ENCODE assay signal across 1 cellular context in the genomic region with DNA sequence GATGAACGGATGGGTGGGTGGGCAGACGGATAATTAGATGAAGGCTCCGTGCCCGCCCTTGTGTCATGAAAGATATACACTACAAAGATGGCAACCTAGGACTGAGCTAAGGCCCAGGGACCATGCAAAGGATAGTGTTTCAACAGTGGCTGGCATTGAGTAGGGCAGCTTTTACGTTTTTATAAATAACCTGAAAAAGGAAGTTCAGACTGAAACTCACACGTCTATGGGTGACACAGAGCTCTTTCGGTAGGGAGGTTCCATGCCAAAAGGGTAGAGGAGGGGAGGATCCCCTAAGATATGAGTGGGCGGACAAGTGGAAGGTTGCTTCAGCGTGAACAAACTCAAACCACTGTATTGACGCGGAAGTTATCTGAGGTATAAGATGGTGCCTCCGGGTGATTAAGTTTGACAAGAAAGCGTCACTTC.
TF ChIP-seq lines count a peak whose summit lies in the region.

No MANE protein-coding gene starts in this region.

TF ChIP-seq in GM12878, 131 proteins besides CTCF, POLR2A, EP300 and RAD21 (continued from another document):
- TF ChIP-seq, protein P1, sequence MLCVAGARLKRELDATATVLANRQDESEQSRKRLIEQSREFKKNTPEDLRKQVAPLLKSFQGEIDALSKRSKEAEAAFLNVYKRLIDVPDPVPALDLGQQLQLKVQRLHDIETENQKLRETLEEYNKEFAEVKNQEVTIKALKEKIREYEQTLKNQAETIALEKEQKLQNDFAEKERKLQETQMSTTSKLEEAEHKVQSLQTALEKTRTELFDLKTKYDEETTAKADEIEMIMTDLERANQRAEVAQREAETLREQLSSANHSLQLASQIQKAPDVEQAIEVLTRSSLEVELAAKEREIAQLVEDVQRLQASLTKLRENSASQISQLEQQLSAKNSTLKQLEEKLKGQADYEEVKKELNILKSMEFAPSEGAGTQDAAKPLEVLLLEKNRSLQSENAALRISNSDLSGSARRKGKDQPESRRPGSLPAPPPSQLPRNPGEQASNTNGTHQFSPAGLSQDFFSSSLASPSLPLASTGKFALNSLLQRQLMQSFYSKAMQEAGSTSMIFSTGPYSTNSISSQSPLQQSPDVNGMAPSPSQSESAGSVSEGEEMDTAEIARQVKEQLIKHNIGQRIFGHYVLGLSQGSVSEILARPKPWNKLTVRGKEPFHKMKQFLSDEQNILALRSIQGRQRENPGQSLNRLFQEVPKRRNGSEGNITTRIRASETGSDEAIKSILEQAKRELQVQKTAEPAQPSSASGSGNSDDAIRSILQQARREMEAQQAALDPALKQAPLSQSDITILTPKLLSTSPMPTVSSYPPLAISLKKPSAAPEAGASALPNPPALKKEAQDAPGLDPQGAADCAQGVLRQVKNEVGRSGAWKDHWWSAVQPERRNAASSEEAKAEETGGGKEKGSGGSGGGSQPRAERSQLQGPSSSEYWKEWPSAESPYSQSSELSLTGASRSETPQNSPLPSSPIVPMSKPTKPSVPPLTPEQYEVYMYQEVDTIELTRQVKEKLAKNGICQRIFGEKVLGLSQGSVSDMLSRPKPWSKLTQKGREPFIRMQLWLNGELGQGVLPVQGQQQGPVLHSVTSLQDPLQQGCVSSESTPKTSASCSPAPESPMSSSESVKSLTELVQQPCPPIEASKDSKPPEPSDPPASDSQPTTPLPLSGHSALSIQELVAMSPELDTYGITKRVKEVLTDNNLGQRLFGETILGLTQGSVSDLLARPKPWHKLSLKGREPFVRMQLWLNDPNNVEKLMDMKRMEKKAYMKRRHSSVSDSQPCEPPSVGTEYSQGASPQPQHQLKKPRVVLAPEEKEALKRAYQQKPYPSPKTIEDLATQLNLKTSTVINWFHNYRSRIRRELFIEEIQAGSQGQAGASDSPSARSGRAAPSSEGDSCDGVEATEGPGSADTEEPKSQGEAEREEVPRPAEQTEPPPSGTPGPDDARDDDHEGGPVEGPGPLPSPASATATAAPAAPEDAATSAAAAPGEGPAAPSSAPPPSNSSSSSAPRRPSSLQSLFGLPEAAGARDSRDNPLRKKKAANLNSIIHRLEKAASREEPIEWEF (IDR thresholded peaks at IDR 0.05; ENCODE audit: insufficient replicate concordance, low read depth, low read length), result no peak
- TF ChIP-seq EED (IDR thresholded peaks at IDR 0.05; ENCODE audit: low read depth) (peak; percentile 37; the same call in 1 of the 2 replicates), ATF7 (IDR thresholded peaks at IDR 0.05; ENCODE audit: low read depth) (peak; percentile 91), ZBED1 (IDR thresholded peaks at IDR 0.05; ENCODE audit: borderline replicate concordance) (peak; percentile 82; the same call in 1 of the 2 replicates), RUNX3 (IDR thresholded peaks at IDR 0.05; ENCODE audit: low read length) (peak; percentile 85), CBFB (IDR thresholded peaks at IDR 0.05; ENCODE audit: low read depth) (0 out of 2 replicates have a peak, but pooled peaks have one; percentile 32), GABPA (IDR thresholded peaks at IDR 0.05; ENCODE audit: low read depth) (peak; percentile 27; the same call in 1 of the 2 replicates), FOS (IDR thresholded peaks at IDR 0.05; ENCODE audit: borderline replicate concordance, extremely low read depth, insufficient read length) (no peak), FOXK2 (IDR thresholded peaks at IDR 0.05) (0 out of 2 replicates have a peak, but pooled peaks have one; percentile 40), ZNF217 (IDR thresholded peaks at IDR 0.05) (no peak), MTA2 (IDR thresholded peaks at IDR 0.05; ENCODE audit: low read depth) (peak; percentile 80)
- TF ChIP-seq, protein P2, sequence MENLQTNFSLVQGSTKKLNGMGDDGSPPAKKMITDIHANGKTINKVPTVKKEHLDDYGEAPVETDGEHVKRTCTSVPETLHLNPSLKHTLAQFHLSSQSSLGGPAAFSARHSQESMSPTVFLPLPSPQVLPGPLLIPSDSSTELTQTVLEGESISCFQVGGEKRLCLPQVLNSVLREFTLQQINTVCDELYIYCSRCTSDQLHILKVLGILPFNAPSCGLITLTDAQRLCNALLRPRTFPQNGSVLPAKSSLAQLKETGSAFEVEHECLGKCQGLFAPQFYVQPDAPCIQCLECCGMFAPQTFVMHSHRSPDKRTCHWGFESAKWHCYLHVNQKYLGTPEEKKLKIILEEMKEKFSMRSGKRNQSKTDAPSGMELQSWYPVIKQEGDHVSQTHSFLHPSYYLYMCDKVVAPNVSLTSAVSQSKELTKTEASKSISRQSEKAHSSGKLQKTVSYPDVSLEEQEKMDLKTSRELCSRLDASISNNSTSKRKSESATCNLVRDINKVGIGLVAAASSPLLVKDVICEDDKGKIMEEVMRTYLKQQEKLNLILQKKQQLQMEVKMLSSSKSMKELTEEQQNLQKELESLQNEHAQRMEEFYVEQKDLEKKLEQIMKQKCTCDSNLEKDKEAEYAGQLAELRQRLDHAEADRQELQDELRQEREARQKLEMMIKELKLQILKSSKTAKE (IDR thresholded peaks at IDR 0.05; ENCODE audit: low read depth, poor library complexity, severe bottlenecking), result peak; percentile 76
